In genomic region chr3:12265558-12265957, GRCh38 we compare ENCODE assay signal across 20 cellular contexts.
"Had no signal": no experiment of that assay in that cellular context is flagged by ENCODE, and none has a peak within 500 bp of the region (broad histone marks: within the 10 kb centered on the region; RNA-seq: fewer than 3 reads in every experiment).

No MANE protein-coding gene starts in this region.

- DNase-seq: activated CD4-positive, alpha-beta T cell treated with anti-CD3 and anti-CD28 coated beads, Interleukin-2, amount 50 U/mL, for 4 hours; activated gamma-delta T cell treated with Interleukin-2 at 50 U/mL for 16 hours; amygdala; gastrocnemius medialis; heart left ventricle; kidney glomerular epithelial cell; left ventricle myocardium superior; mucosa of descending colon; naive thymus-derived CD4-positive, alpha-beta T cell; ovary; psoas muscle; stimulated activated CD4-positive, alpha-beta T cell treated with anti-CD3 and anti-CD28 coated beads, Interleukin-2, amount 100 ng/mL, for 24 hours; stimulated activated naive CD4-positive, alpha-beta T cell treated with Interleukin-2 at 50 U/mL for 16 hours; substantia nigra; transverse colon had no signal

- H3K27ac ChIP-seq: cardiac muscle cell, coronary artery, ovary, psoas muscle, transverse colon, vagina had no signal

- H3K27ac Mint-ChIP-seq: activated naive CD8-positive, alpha-beta T cell; memory B cell; naive thymus-derived CD4-positive, alpha-beta T cell had no signal

- H3K4me3 ChIP-seq: cardiac muscle cell, coronary artery, gastrocnemius medialis, heart left ventricle, mucosa of descending colon, ovary, psoas muscle, transverse colon, vagina had no signal

- H3K4me1 Mint-ChIP-seq: memory B cell; naive thymus-derived CD4-positive, alpha-beta T cell had no signal

- H3K9me3 ChIP-seq: gastrocnemius medialis, heart left ventricle, mucosa of descending colon, ovary, psoas muscle, transverse colon, vagina had no signal

- H3K9me3 Mint-ChIP-seq: memory B cell; naive thymus-derived CD4-positive, alpha-beta T cell had no signal

- H3K4me3 Mint-ChIP-seq: activated naive CD8-positive, alpha-beta T cell; memory B cell; naive thymus-derived CD4-positive, alpha-beta T cell had no signal

- H3K4me1 ChIP-seq: psoas muscle, vagina had no signal

- H3K27me3 ChIP-seq: cardiac muscle cell, gastrocnemius medialis, heart left ventricle, ovary, transverse colon, vagina had no signal

- H3K36me3 Mint-ChIP-seq: activated naive CD8-positive, alpha-beta T cell; memory B cell; naive thymus-derived CD4-positive, alpha-beta T cell had no signal

- ATAC-seq: gastrocnemius medialis; heart left ventricle; left ventricle myocardium superior; mucosa of descending colon; naive thymus-derived CD4-positive, alpha-beta T cell; psoas muscle had no signal

- H3K27me3 Mint-ChIP-seq: activated naive CD8-positive, alpha-beta T cell had no signal

- H3K36me3 ChIP-seq: cardiac muscle cell, gastrocnemius medialis, heart left ventricle, ovary, transverse colon, vagina had no signal
